Comparison of ENCODE assay signal across 14 cellular contexts in genomic region chr12:47715877-47716548, GRCh38. TPM values are rescaled to one million over a fixed set of nuclear protein-coding genes. Genes with fewer than 3 reads are reported as not detected.
DNase-seq lines count a peak whose midpoint lies in the region; ATAC-seq, FAIRE-seq and TF ChIP-seq lines count a peak whose summit lies in the region.
"Had no signal": no experiment of that assay in that cellular context is flagged by ENCODE, and none has a peak within 500 bp of the region (broad histone marks: within the 10 kb centered on the region; RNA-seq: fewer than 3 reads in every experiment).

No MANE protein-coding gene starts in this region.

- H3K9me3 Mint-ChIP-seq in chondrocyte (ENCODE audit: low read depth) = no peaks in the 10 kb centered on the region
- H3K9me3 Mint-ChIP-seq in stimulated activated memory B cell treated with anti-CD40 and anti-IgM and Interleukin-4, amounts not matched to agents 10 μg/mL and 1 μg/mL and 100 μg/mL, for 72 hours = no peaks in the 10 kb centered on the region
- H3K9me3 Mint-ChIP-seq in activated T-helper 17 cell treated with anti-CD3 and anti-CD28 coated beads, Interleukin-2, amount 50 U/mL, for 72 hours = no peaks in the 10 kb centered on the region
- H3K9me3 Mint-ChIP-seq: activated naive CD4-positive, alpha-beta T cell treated with anti-CD3 and anti-CD28 coated beads, Interleukin-2, amount 50 U/mL, for 24 hours; immature natural killer cell; naive B cell had no signal

- H3K27ac Mint-ChIP-seq in chondrocyte (ENCODE audit: unreplicated experiment) = peak overlapping the region; percentile 19
- peak overlapping the region; percentile 48 for H3K27ac Mint-ChIP-seq in stimulated activated memory B cell treated with anti-CD40 and anti-IgM and Interleukin-4, amounts not matched to agents 10 μg/mL and 1 μg/mL and 100 μg/mL, for 72 hours
- H3K27ac Mint-ChIP-seq in activated T-helper 17 cell treated with anti-CD3 and anti-CD28 coated beads, Interleukin-2, amount 50 U/mL, for 72 hours = no peak overlapping the region
- H3K27ac Mint-ChIP-seq: activated naive CD4-positive, alpha-beta T cell treated with anti-CD3 and anti-CD28 coated beads, Interleukin-2, amount 50 U/mL, for 24 hours had no signal

- H3K4me3 ChIP-seq in GM23248 (peak overlapping the region; percentile 43; the same call in 1 of the 2 replicates), keratinocyte (ENCODE audit: control insufficient read depth in 2 of 3, extremely low read depth in 1 of 3, insufficient read depth in 2 of 3, low read depth in 1 of 3, low read length in 3 of 3) (peak overlapping the region in 2 of 3 experiments; percentile 49 to 55)
- H3K4me3 ChIP-seq: GM12878 had no signal

- no peak overlapping the region for H3K4me3 Mint-ChIP-seq in chondrocyte (ENCODE audit: unreplicated experiment)
- no peak overlapping the region for H3K4me3 Mint-ChIP-seq in stimulated activated memory B cell treated with anti-CD40 and anti-IgM and Interleukin-4, amounts not matched to agents 10 μg/mL and 1 μg/mL and 100 μg/mL, for 72 hours
- H3K4me3 Mint-ChIP-seq in activated T-helper 17 cell treated with anti-CD3 and anti-CD28 coated beads, Interleukin-2, amount 50 U/mL, for 72 hours = no peak overlapping the region
- H3K4me3 Mint-ChIP-seq: activated naive CD4-positive, alpha-beta T cell treated with anti-CD3 and anti-CD28 coated beads, Interleukin-2, amount 50 U/mL, for 24 hours; immature natural killer cell had no signal

- in situ Hi-C loops in GM23248 (cut with MboI) = no loop called here

- no peaks in the 10 kb centered on the region for H3K27me3 Mint-ChIP-seq in chondrocyte (ENCODE audit: low read depth)
- H3K27me3 Mint-ChIP-seq in stimulated activated memory B cell treated with anti-CD40 and anti-IgM and Interleukin-4, amounts not matched to agents 10 μg/mL and 1 μg/mL and 100 μg/mL, for 72 hours = no peaks in the 10 kb centered on the region
- no peaks in the 10 kb centered on the region for H3K27me3 Mint-ChIP-seq in activated T-helper 17 cell treated with anti-CD3 and anti-CD28 coated beads, Interleukin-2, amount 50 U/mL, for 72 hours
- H3K27me3 Mint-ChIP-seq: activated naive CD4-positive, alpha-beta T cell treated with anti-CD3 and anti-CD28 coated beads, Interleukin-2, amount 50 U/mL, for 24 hours; naive B cell had no signal

- ATAC-seq in stimulated activated memory B cell treated with anti-CD40 and anti-IgM and Interleukin-4, amounts not matched to agents 10 μg/mL and 1 μg/mL and 100 μg/mL, for 72 hours = no peak
- ATAC-seq in HG02610 (IDR thresholded peaks at IDR 0.05; ENCODE audit: unreplicated experiment) (no peak), HG02870 (IDR thresholded peaks at IDR 0.05; ENCODE audit: unreplicated experiment) (no peak)
- ATAC-seq in activated T-helper 17 cell treated with anti-CD3 and anti-CD28 coated beads, Interleukin-2, amount 50 U/mL, for 72 hours (replicated peaks) = no peak

- H3K4me2 ChIP-seq in GM23248 (ENCODE audit: unreplicated experiment) (peak overlapping the region; percentile 83), keratinocyte (ENCODE audit: control insufficient read depth, extremely low read depth, insufficient read depth, low read depth, low read length) (peak overlapping the region; percentile 93)

- 79 to 87% methylated on average over 11 to 13 of the region's 13 CpGs for WGBS in GM23248 (ENCODE audit: low coverage in 1 of 2, low lambda C conversion rate in 2 of 2, missing lambda C conversion rate in 2 of 2), 2 experiments

- H3K36me3 ChIP-seq in GM23248 (ENCODE audit: low read depth) (no peaks in the 10 kb centered on the region), keratinocyte (ENCODE audit: control insufficient read depth in 2 of 2, extremely low read depth in 1 of 2, insufficient read depth in 2 of 2, low read length in 2 of 2) (no peaks in the 10 kb centered on the region)

- H3K4me1 ChIP-seq in GM23248 (ENCODE audit: insufficient read depth) = peaks cover 16% of the 10 kb centered on the region
- peaks cover 16% of the 10 kb centered on the region for H3K4me1 ChIP-seq in keratinocyte (ENCODE audit: control insufficient read depth, extremely low read depth, insufficient read depth, low read length)

- H3K4me1 Mint-ChIP-seq in chondrocyte (ENCODE audit: low read depth) = peaks cover 24% of the 10 kb centered on the region
- peaks cover 50% of the 10 kb centered on the region for H3K4me1 Mint-ChIP-seq in stimulated activated memory B cell treated with anti-CD40 and anti-IgM and Interleukin-4, amounts not matched to agents 10 μg/mL and 1 μg/mL and 100 μg/mL, for 72 hours
- H3K4me1 Mint-ChIP-seq in activated T-helper 17 cell treated with anti-CD3 and anti-CD28 coated beads, Interleukin-2, amount 50 U/mL, for 72 hours = peaks cover 11% of the 10 kb centered on the region

- no peak overlapping the region for H3K27ac ChIP-seq in GM23248
- H3K27ac ChIP-seq in keratinocyte (ENCODE audit: control insufficient read depth, insufficient read depth, low read length) = no peak overlapping the region

- peak overlapping the region; percentile 61; the same call in 1 of the 2 replicates for H2AFZ ChIP-seq in GM23248
- peak overlapping the region; percentile 13 for H2AFZ ChIP-seq in keratinocyte (ENCODE audit: control insufficient read depth, low read length)

- H3K9ac ChIP-seq in GM23248 = no peak overlapping the region
- no peak overlapping the region for H3K9ac ChIP-seq in keratinocyte (ENCODE audit: control insufficient read depth, extremely low read depth, insufficient read depth, low read length)

- H3K79me2 ChIP-seq in GM23248 (ENCODE audit: insufficient read depth) (no peaks in the 10 kb centered on the region), keratinocyte (ENCODE audit: control insufficient read depth, insufficient read depth, low read length) (no peaks in the 10 kb centered on the region)

- no peaks in the 10 kb centered on the region for H3K9me2 ChIP-seq in GM23248 (ENCODE audit: insufficient read depth)

- no peak for TF ChIP-seq CTCF in chondrocyte (IDR thresholded peaks at IDR 0.05)
- TF ChIP-seq CTCF in keratinocyte (optimal IDR thresholded peaks at IDR 0.05 in 1 of 3, IDR thresholded peaks at IDR 0.05 in 1 of 3, conservative IDR thresholded peaks at IDR 0.05 in 1 of 3; ENCODE audit: extremely low read depth in 1 of 3, insufficient read depth in 2 of 3, low read length in 3 of 3) = no peak

- dilution Hi-C loops in keratinocyte (cut with MboI; ENCODE audit: extremely low pct_ligation_motif_present, low sequenced_read_pairs) = no loop called here

- H3K9me1 ChIP-seq in keratinocyte (ENCODE audit: control insufficient read depth, extremely low read depth, insufficient read depth, low read length) = no peaks in the 10 kb centered on the region

- H4K20me1 ChIP-seq in GM23248 (ENCODE audit: insufficient read depth) (no peaks in the 10 kb centered on the region), keratinocyte (ENCODE audit: control insufficient read depth, extremely low read depth, insufficient read depth, low read length) (no peaks in the 10 kb centered on the region)

- H3K9me3 ChIP-seq in GM23248 (ENCODE audit: low read depth) = no peaks in the 10 kb centered on the region
- no peaks in the 10 kb centered on the region for H3K9me3 ChIP-seq in keratinocyte (ENCODE audit: control insufficient read depth, low read depth, low read length)

- no peaks in the 10 kb centered on the region for H3F3A ChIP-seq in GM23248 (ENCODE audit: insufficient read depth)

- no peak for FAIRE-seq in keratinocyte (lab: Jason Lieb, UNC)
- FAIRE-seq: small intestine had no signal

- DNase-seq in GM23248 (no peak), chondrocyte (ENCODE audit: low spot score) (no peak), keratinocyte (ENCODE audit: low read depth, low spot score) (no peak), GOT3 (lab: John Stamatoyannopoulos, UW) (no peak)

- H3K36me3 Mint-ChIP-seq in chondrocyte (ENCODE audit: low read depth) = no peaks in the 10 kb centered on the region
- peaks cover 12% of the 10 kb centered on the region for H3K36me3 Mint-ChIP-seq in stimulated activated memory B cell treated with anti-CD40 and anti-IgM and Interleukin-4, amounts not matched to agents 10 μg/mL and 1 μg/mL and 100 μg/mL, for 72 hours
- peaks cover 7% of the 10 kb centered on the region for H3K36me3 Mint-ChIP-seq in activated T-helper 17 cell treated with anti-CD3 and anti-CD28 coated beads, Interleukin-2, amount 50 U/mL, for 72 hours (ENCODE audit: low read depth)
- H3K36me3 Mint-ChIP-seq: activated naive CD4-positive, alpha-beta T cell treated with anti-CD3 and anti-CD28 coated beads, Interleukin-2, amount 50 U/mL, for 24 hours; naive B cell had no signal

- H3K27me3 ChIP-seq in GM23248 (replicated peaks; ENCODE audit: insufficient read depth) = no peaks in the 10 kb centered on the region
- H3K27me3 ChIP-seq in keratinocyte (ENCODE audit: control insufficient read depth, extremely low read depth, insufficient read depth, low read length) = no peaks in the 10 kb centered on the region

RNA-seq across cellular contexts. Expression of gene ENDOU, which starts 9.3 kb away (rescaled TPM):
- total RNA-seq in GM23248 (2014; rRNA removed; shearing (Covaris generic)) = 0.22 TPM in 1 of 2 replicates, not detected in the other
- polyA plus RNA-seq in GM23248 (2016; fragmentation: Nextera tagmentation; extraction: Ambion mirVana) = 0.10 TPM in 1 of 2 replicates, not detected in the other
- total RNA-seq in chondrocyte = not detected in 3 replicates
- 0.28 to 0.35 TPM (median 0.33 TPM) in 3 replicates for polyA plus RNA-seq in keratinocyte
- not detected for polyA plus RNA-seq in keratinocyte (2011; ENCODE audit: low read depth)
- polyA plus RNA-seq in keratinocyte (2011; cell fraction: cytosol; rRNA removed) = 0.04 TPM in 2 replicates
- polyA plus RNA-seq in keratinocyte (2011; cell fraction: nucleus; rRNA removed) = 0.83 and 0.99 TPM in 2 replicates
- 0.13 and 0.24 TPM in 2 replicates for polyA plus RNA-seq in keratinocyte (2012; ENCODE audit: low replicate concordance)
- polyA minus RNA-seq in keratinocyte = 0.23 to 0.61 TPM in 2 of 3 replicates, not detected in the other
- polyA minus RNA-seq in keratinocyte (2011; cell fraction: cytosol; rRNA and poly(A)+ RNA removed) = not detected
- 0.47 and 1.1 TPM in 2 replicates for polyA minus RNA-seq in keratinocyte (2011; cell fraction: nucleus; rRNA and poly(A)+ RNA removed)
- under 1 TPM in 1 of 2 donors, not detected in 1; 0.16 TPM for total RNA-seq in activated T-helper 17 cell treated with anti-CD3 and anti-CD28 coated beads, Interleukin-2, amount 50 U/mL, for 72 hours
- total RNA-seq: T-helper 1 cell treated with Interleukin-12 subunit alpha and Interleukin-12 subunit beta and Interleukin-4 antibody, amounts not matched to agents 30 ng/mL and 1 ng/mL, for 36 hours had no signal
- polyA plus RNA-seq: immature natural killer cell had no signal

RNA-seq across cellular contexts. Expression of gene RPAP3, which starts 10.2 kb away (rescaled TPM):
- 16.2 and 18.6 TPM in 2 replicates for total RNA-seq in GM23248 (2014; rRNA removed; shearing (Covaris generic))
- polyA plus RNA-seq in GM23248 (2016; fragmentation: Nextera tagmentation; extraction: Ambion mirVana) (27.7 and 27.8 TPM in 2 replicates), keratinocyte (10.2 to 22.9 TPM (median 11.8 TPM) in 3 replicates)
- 23.8 to 35.8 TPM (median 26.1 TPM) in 3 replicates for total RNA-seq in chondrocyte
- 54.5 TPM for polyA plus RNA-seq in keratinocyte (2011; ENCODE audit: low read depth)
- 9.6 and 19.9 TPM in 2 replicates for polyA plus RNA-seq in keratinocyte (2011; cell fraction: cytosol; rRNA removed)
- 12.4 and 17.7 TPM in 2 replicates for polyA plus RNA-seq in keratinocyte (2011; cell fraction: nucleus; rRNA removed)
- 10.8 and 16.3 TPM in 2 replicates for polyA plus RNA-seq in keratinocyte (2012; ENCODE audit: low replicate concordance)
- polyA minus RNA-seq in keratinocyte = 0.39 to 10.7 TPM (median 3.2 TPM) in 3 replicates
- polyA minus RNA-seq in keratinocyte (2011; cell fraction: cytosol; rRNA and poly(A)+ RNA removed) = 3.8 TPM
- polyA minus RNA-seq in keratinocyte (2011; cell fraction: nucleus; rRNA and poly(A)+ RNA removed) = 5.4 and 12.2 TPM in 2 replicates
- total RNA-seq in activated T-helper 17 cell treated with anti-CD3 and anti-CD28 coated beads, Interleukin-2, amount 50 U/mL, for 72 hours = 10 to 100 TPM; 33.3 to 44.0 TPM

RNA-seq across cellular contexts. Expression of gene RAPGEF3, which starts 42.7 kb away (rescaled TPM):
- total RNA-seq in GM23248 (2014; rRNA removed; shearing (Covaris generic)) = 1.3 and 3.7 TPM in 2 replicates
- polyA plus RNA-seq in GM23248 (2016; fragmentation: Nextera tagmentation; extraction: Ambion mirVana) = 1.1 and 1.4 TPM in 2 replicates
- total RNA-seq in chondrocyte = 1.3 to 1.8 TPM (median 1.3 TPM) in 3 replicates
- 4.1 to 5.7 TPM (median 5.1 TPM) in 3 replicates for polyA plus RNA-seq in keratinocyte
- polyA plus RNA-seq in keratinocyte (2011; ENCODE audit: low read depth) = 2.2 TPM
- 1.8 and 2.7 TPM in 2 replicates for polyA plus RNA-seq in keratinocyte (2011; cell fraction: cytosol; rRNA removed)
- polyA plus RNA-seq in keratinocyte (2011; cell fraction: nucleus; rRNA removed) = 13.1 and 17.2 TPM in 2 replicates
- polyA plus RNA-seq in keratinocyte (2012; ENCODE audit: low replicate concordance) = 1.9 and 6.5 TPM in 2 replicates
- 5.5 to 25.3 TPM (median 5.9 TPM) in 3 replicates for polyA minus RNA-seq in keratinocyte
- polyA minus RNA-seq in keratinocyte (2011; cell fraction: cytosol; rRNA and poly(A)+ RNA removed) = 8.1 TPM
- polyA minus RNA-seq in keratinocyte (2011; cell fraction: nucleus; rRNA and poly(A)+ RNA removed) = 5.7 and 7.1 TPM in 2 replicates
- 1 to 10 TPM; 1.4 to 8.4 TPM for total RNA-seq in activated T-helper 17 cell treated with anti-CD3 and anti-CD28 coated beads, Interleukin-2, amount 50 U/mL, for 72 hours

RNA-seq across cellular contexts. Expression of gene SLC48A1, which starts 57.0 kb away (rescaled TPM):
- 16.4 and 20.9 TPM in 2 replicates for total RNA-seq in GM23248 (2014; rRNA removed; shearing (Covaris generic))
- polyA plus RNA-seq in GM23248 (2016; fragmentation: Nextera tagmentation; extraction: Ambion mirVana) (19.1 and 21.8 TPM in 2 replicates), keratinocyte (7.8 to 15.3 TPM (median 8.1 TPM) in 3 replicates)
- total RNA-seq in chondrocyte = 11.4 to 18.4 TPM (median 11.5 TPM) in 3 replicates
- polyA plus RNA-seq in keratinocyte (2011; ENCODE audit: low read depth) = 1.5 TPM
- 10.8 and 12.2 TPM in 2 replicates for polyA plus RNA-seq in keratinocyte (2011; cell fraction: cytosol; rRNA removed)
- 14.4 and 18.3 TPM in 2 replicates for polyA plus RNA-seq in keratinocyte (2011; cell fraction: nucleus; rRNA removed)
- 11.7 and 13.6 TPM in 2 replicates for polyA plus RNA-seq in keratinocyte (2012; ENCODE audit: low replicate concordance)
- polyA minus RNA-seq in keratinocyte = 12.8 to 29.3 TPM (median 16.5 TPM) in 3 replicates
- polyA minus RNA-seq in keratinocyte (2011; cell fraction: cytosol; rRNA and poly(A)+ RNA removed) = 16.5 TPM
- polyA minus RNA-seq in keratinocyte (2011; cell fraction: nucleus; rRNA and poly(A)+ RNA removed) = 5.4 and 5.8 TPM in 2 replicates
- 1 to 10 TPM; 6.7 to 8.2 TPM for total RNA-seq in activated T-helper 17 cell treated with anti-CD3 and anti-CD28 coated beads, Interleukin-2, amount 50 U/mL, for 72 hours
